ENCODE assay signal across 1 cellular context in genomic region chr14:34137001-34137400, GRCh38.
TF ChIP-seq lines count a peak whose summit lies in the region.

No MANE protein-coding gene starts in this region.

TF ChIP-seq in GM23338, 12 proteins besides CTCF, POLR2A, EP300 and RAD21 (continued from another document):
- TF ChIP-seq, protein P1, sequence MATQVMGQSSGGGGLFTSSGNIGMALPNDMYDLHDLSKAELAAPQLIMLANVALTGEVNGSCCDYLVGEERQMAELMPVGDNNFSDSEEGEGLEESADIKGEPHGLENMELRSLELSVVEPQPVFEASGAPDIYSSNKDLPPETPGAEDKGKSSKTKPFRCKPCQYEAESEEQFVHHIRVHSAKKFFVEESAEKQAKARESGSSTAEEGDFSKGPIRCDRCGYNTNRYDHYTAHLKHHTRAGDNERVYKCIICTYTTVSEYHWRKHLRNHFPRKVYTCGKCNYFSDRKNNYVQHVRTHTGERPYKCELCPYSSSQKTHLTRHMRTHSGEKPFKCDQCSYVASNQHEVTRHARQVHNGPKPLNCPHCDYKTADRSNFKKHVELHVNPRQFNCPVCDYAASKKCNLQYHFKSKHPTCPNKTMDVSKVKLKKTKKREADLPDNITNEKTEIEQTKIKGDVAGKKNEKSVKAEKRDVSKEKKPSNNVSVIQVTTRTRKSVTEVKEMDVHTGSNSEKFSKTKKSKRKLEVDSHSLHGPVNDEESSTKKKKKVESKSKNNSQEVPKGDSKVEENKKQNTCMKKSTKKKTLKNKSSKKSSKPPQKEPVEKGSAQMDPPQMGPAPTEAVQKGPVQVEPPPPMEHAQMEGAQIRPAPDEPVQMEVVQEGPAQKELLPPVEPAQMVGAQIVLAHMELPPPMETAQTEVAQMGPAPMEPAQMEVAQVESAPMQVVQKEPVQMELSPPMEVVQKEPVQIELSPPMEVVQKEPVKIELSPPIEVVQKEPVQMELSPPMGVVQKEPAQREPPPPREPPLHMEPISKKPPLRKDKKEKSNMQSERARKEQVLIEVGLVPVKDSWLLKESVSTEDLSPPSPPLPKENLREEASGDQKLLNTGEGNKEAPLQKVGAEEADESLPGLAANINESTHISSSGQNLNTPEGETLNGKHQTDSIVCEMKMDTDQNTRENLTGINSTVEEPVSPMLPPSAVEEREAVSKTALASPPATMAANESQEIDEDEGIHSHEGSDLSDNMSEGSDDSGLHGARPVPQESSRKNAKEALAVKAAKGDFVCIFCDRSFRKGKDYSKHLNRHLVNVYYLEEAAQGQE (IDR thresholded peaks at IDR 0.05; ENCODE audit: unreplicated experiment), result no peak
- TF ChIP-seq NANOG (IDR thresholded peaks at IDR 0.05; ENCODE audit: borderline replicate concordance) (no peak), EZH2 (IDR thresholded peaks at IDR 0.05; ENCODE audit: low read depth, unreplicated experiment) (no peak), ZNF114 (CRISPR knock-in tag; IDR thresholded peaks at IDR 0.05) (no peak), ZNF331 (CRISPR knock-in tag; IDR thresholded peaks at IDR 0.05; ENCODE audit: low read depth) (no peak)
- TF ChIP-seq, protein P2, sequence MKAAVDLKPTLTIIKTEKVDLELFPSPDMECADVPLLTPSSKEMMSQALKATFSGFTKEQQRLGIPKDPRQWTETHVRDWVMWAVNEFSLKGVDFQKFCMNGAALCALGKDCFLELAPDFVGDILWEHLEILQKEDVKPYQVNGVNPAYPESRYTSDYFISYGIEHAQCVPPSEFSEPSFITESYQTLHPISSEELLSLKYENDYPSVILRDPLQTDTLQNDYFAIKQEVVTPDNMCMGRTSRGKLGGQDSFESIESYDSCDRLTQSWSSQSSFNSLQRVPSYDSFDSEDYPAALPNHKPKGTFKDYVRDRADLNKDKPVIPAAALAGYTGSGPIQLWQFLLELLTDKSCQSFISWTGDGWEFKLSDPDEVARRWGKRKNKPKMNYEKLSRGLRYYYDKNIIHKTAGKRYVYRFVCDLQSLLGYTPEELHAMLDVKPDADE (IDR thresholded peaks at IDR 0.05), result no peak
TF ChIP-seq in GM23338: peak in this region for 0.
